In the genomic region with DNA sequence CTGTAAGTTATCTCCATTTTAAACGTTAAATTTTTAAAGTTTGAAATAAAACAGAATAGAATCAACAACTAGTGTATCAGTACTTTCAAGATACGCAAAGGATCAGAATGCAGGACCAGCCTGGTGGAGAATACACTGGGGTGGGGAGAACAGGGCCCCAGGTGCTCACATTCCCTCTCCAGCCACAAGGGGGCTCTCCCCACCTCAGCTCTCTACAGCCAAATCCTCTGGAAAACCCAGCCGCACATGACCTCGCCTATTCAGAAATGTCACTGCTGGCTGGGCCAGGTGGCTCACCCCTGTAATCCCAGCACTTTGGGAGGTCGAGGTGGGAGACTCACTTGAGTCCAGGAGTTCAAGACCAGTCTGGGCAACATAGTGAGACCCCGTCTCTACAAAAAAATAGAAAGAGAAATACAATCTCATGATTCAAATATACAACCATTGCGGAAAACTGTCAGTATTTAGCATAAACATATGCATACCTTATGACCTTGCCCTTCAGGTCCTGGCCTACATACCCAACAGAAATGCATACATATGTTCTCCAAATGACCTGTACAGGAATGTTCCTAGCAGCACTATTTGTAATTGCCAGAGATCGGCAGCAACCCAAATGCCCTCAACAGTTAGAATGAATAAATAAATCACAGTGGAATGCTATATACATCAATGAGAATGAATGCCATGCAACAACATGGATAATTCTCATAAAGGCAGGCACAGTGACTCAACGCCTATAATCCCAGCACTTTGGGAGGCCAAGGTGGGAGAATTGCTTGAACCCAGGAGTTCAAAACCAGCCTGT, we compare ENCODE assay signal across 8 cellular contexts. TPM values are rescaled to one million over a fixed set of nuclear protein-coding genes. Genes with fewer than 3 reads are reported as not detected.
DNase-seq lines count a peak whose midpoint lies in the region; ATAC-seq, FAIRE-seq and TF ChIP-seq lines count a peak whose summit lies in the region.

No MANE protein-coding gene starts in this region.

- no peaks in the 10 kb centered on the region; the same call in 1 of the 2 replicates for H3K27me3 Mint-ChIP-seq in WTC11 (ENCODE audit: low read depth)

- H3K4me2 ChIP-seq in HepG2 (ENCODE audit: low read depth, low read length): no peak overlapping the region

- no peak overlapping the region for H2AFZ ChIP-seq in HepG2 (ENCODE audit: low read length)

- intact Hi-C loops in breast epithelium (cut with DNase I; ENCODE audit: low total_unique reads) (no loop called here), HepG2 (cut with micrococcal nuclease; ENCODE audit: unreplicated experiment) (loop anchor here (1.0 kb wide), 1 partner anchor 86 kb away; no protein-coding TSS in a partner anchor)

- 37% methylated on average over 8 of the region's 9 CpGs for WGBS in HepG2 (ENCODE audit: low lambda C conversion rate)

- FAIRE-seq in HepG2 (lab: Jason Lieb, UNC): peak; percentile 39

- no peak overlapping the region for H3K4me3 ChIP-seq in breast epithelium
- no peak overlapping the region for H3K4me3 ChIP-seq in HepG2 (replicated peaks in 1 of 3; ENCODE audit: insufficient read depth in 1 of 3, low read depth in 2 of 3, low read length in 3 of 3)

- H3K9me3 ChIP-seq in breast epithelium (no peaks in the 10 kb centered on the region), HepG2 (ENCODE audit: low read length) (no peaks in the 10 kb centered on the region)

- DNase-seq in SIG-M5 treated with dmso at 0.1 percent for 504 hours (lab: John Stamatoyannopoulos, UW; ENCODE audit: unreplicated experiment): peak; percentile 35
- no peak for DNase-seq in SIG-M5 (lab: John Stamatoyannopoulos, UW)
- peak; percentile 30 for DNase-seq in NCI-H2029 treated with DMSO at 0.1 percent for 48 hours (lab: John Stamatoyannopoulos, UW)
- peak; percentile 84 for DNase-seq in WTC11 (ENCODE audit: low spot score)
- DNase-seq in breast epithelium (ENCODE audit: low spot score in 2 of 2): peak in 1 of 2 donors; percentile 71
- DNase-seq in HepG2 (ENCODE audit: low spot score): peak; percentile 40
- DNase-seq in stimulated activated CD8-positive, alpha-beta memory T cell treated with anti-CD3 and anti-CD28 coated beads, Interleukin-12 subunit alpha, Interleukin-12 subunit beta, amount 100 ng/mL, for 4 hours (ENCODE audit: low read depth): peak; percentile 46
- no peak for DNase-seq in GOT3 (lab: John Stamatoyannopoulos, UW)

- TF ChIP-seq POLR2A in breast epithelium (IDR thresholded peaks at IDR 0.05) (no peak), HepG2 (IDR thresholded peaks at IDR 0.05; ENCODE audit: insufficient read depth in 1 of 2, low read depth in 2 of 2, low read length in 2 of 2) (no peak)

- no peak overlapping the region for H3K4me3 Mint-ChIP-seq in WTC11

- TF ChIP-seq RAD21 in HepG2 (CRISPR knock-in tag; IDR thresholded peaks at IDR 0.05): peak; percentile 52

- no peaks in the 10 kb centered on the region for H4K20me1 ChIP-seq in HepG2 (ENCODE audit: insufficient read depth, low read length)

- H3K27ac ChIP-seq in breast epithelium: no peak overlapping the region
- H3K27ac ChIP-seq in HepG2 (ENCODE audit: extremely low read length, insufficient read depth, low read length): no peak overlapping the region

- TF ChIP-seq CTCF in WTC11 (IDR thresholded peaks at IDR 0.05): peak; percentile 81
- peak; percentile 60 to 65 (median 65) for TF ChIP-seq CTCF in breast epithelium (IDR thresholded peaks at IDR 0.05)
- peak; percentile 85 for TF ChIP-seq CTCF in HepG2 (CRISPR knock-in tag; IDR thresholded peaks at IDR 0.05)

- in situ Hi-C loops in HepG2 (cut with HindIII; ENCODE audit: extremely low pct_ligation_motif_present, low pct_unique_long_range_greater_than_20kb): no loop called here

- no peak overlapping the region for H3K9ac ChIP-seq in HepG2 (ENCODE audit: insufficient read depth, low read depth, low read length)

- H3K4me1 Mint-ChIP-seq in WTC11: peaks cover 14% of the 10 kb centered on the region

- POLR2A ChIA-PET in WTC11 (lab: Charles Lee): interaction anchor here (0.6 kb wide), 1 partner anchor 68 kb away, joined by 3 read pairs; no protein-coding TSS in a partner anchor
- POLR2A ChIA-PET in HepG2 (lab: Yijun Ruan, JAX): no interaction called here

- TF ChIP-seq EP300 in HepG2 (IDR thresholded peaks at IDR 0.05; ENCODE audit: low read depth in 2 of 2, low read length in 2 of 2) (no peak), HepG2 (CRISPR knock-in tag; IDR thresholded peaks at IDR 0.05; ENCODE audit: borderline replicate concordance) (no peak)

- no TSS peak for BruUV-seq in HepG2 (replicated peaks; lab: Mats Ljungman, UMichigan)

- H3K79me2 ChIP-seq in HepG2 (ENCODE audit: insufficient read depth, low read length): no peaks in the 10 kb centered on the region

- no peaks in the 10 kb centered on the region for H3K27me3 ChIP-seq in breast epithelium
- H3K27me3 ChIP-seq in HepG2 (ENCODE audit: control insufficient read depth in 1 of 2, insufficient read depth in 2 of 2, low read length in 2 of 2): no peaks in the 10 kb centered on the region

- H3K36me3 Mint-ChIP-seq in WTC11: no peaks in the 10 kb centered on the region

- CTCF ChIA-PET in WTC11 (lab: Charles Lee): interaction anchor here (0.8 to 6.0 kb wide), 22 partner anchors 9 to 1338 kb away, joined by 3 to 39 read pairs (median 5); a partner anchor contains a TSS
- CTCF ChIA-PET in HepG2 (lab: Yijun Ruan, JAX; ENCODE audit: low intra/inter-chr PET ratio, low total read pairs): interaction anchor here (1.0 to 2.1 kb wide), 3 partner anchors 14 to 219 kb away, joined by 3 to 18 read pairs (median 7); no protein-coding TSS in a partner anchor

- ATAC-seq in WTC11 (peak; percentile 99), HepG2 (peak; percentile 94)

- H3K36me3 ChIP-seq in breast epithelium (no peaks in the 10 kb centered on the region), HepG2 (replicated peaks in 1 of 2; ENCODE audit: control insufficient read depth in 1 of 2, insufficient read depth in 2 of 2, low read length in 2 of 2) (no peaks in the 10 kb centered on the region)

- no peak overlapping the region for H3K27ac Mint-ChIP-seq in WTC11

- H3K9me3 Mint-ChIP-seq in WTC11: 0 out of 2 replicates have a peak, but pooled peaks cover 3% of the 10 kb centered on the region

- H3K4me1 ChIP-seq in breast epithelium: no peaks in the 10 kb centered on the region
- no peaks in the 10 kb centered on the region for H3K4me1 ChIP-seq in HepG2 (ENCODE audit: insufficient read depth, low read length)

RNA-seq across cellular contexts. Expression of a gene that starts 18.4 kb away (rescaled TPM):
- total RNA-seq in WTC11 (2021): not detected in 3 replicates
- total RNA-seq in breast epithelium: not detected
- not detected in 2 replicates for total RNA-seq in HepG2 (2016; rRNA removed; fragmentation: Illumina TruSeq; extraction: Trizol)
- total RNA-seq in HepG2 (2016; cell fraction: cytosol; rRNA removed; fragmentation: Illumina TruSeq; extraction: Trizol; ENCODE audit: low read depth): not detected in 2 replicates
- total RNA-seq in HepG2 (2016; cell fraction: insoluble cytoplasmic fraction; rRNA removed; fragmentation: Illumina TruSeq; extraction: Trizol): not detected in 2 replicates
- not detected in 2 replicates for total RNA-seq in HepG2 (2016; cell fraction: membrane; rRNA removed; fragmentation: Illumina TruSeq; extraction: Trizol)
- not detected in 2 replicates for total RNA-seq in HepG2 (2016; cell fraction: nucleus; rRNA removed; fragmentation: Illumina TruSeq; extraction: Trizol)
- not detected in 2 replicates for polyA plus RNA-seq in HepG2 (2011; rRNA removed)
- polyA plus RNA-seq in HepG2 (2011; cell fraction: cytosol; rRNA removed): not detected in 2 replicates
- not detected in 2 replicates for polyA plus RNA-seq in HepG2 (2011; cell fraction: nucleus; rRNA removed)
- polyA plus RNA-seq in HepG2 (2012): not detected in 2 replicates
- not detected in 2 replicates for polyA plus RNA-seq in HepG2 (2016; cell fraction: cytosol; fragmentation: Illumina TruSeq; extraction: Trizol; ENCODE audit: low read depth)
- not detected in 2 replicates for polyA plus RNA-seq in HepG2 (2016; cell fraction: insoluble cytoplasmic fraction; fragmentation: Illumina TruSeq; extraction: Trizol; ENCODE audit: low read depth)
- not detected in 2 replicates for polyA plus RNA-seq in HepG2 (2016; cell fraction: membrane; fragmentation: Illumina TruSeq; extraction: Trizol; ENCODE audit: low read depth)
- not detected in 2 replicates for polyA plus RNA-seq in HepG2 (2016; cell fraction: nucleus; fragmentation: Illumina TruSeq; extraction: Trizol; ENCODE audit: insufficient read depth, low read depth)
- not detected in 2 replicates for polyA minus RNA-seq in HepG2 (2011; rRNA and poly(A)+ RNA removed; ENCODE audit: low replicate concordance)
- not detected in 2 replicates for polyA minus RNA-seq in HepG2 (2011; cell fraction: cytosol; rRNA and poly(A)+ RNA removed)
- polyA minus RNA-seq in HepG2 (2011; cell fraction: nucleus; rRNA and poly(A)+ RNA removed): not detected in 2 replicates

RNA-seq across cellular contexts. Expression of a gene that starts 32.3 kb away (rescaled TPM):
- total RNA-seq in WTC11 (2021) (2.7 to 3.8 TPM (median 3.1 TPM) in 3 replicates), breast epithelium (10 to 100 TPM in 1 of 3 donors, 1 to 10 TPM in 1, not detected in 1; 5.2 to 17.6 TPM), HepG2 (2016; rRNA removed; fragmentation: Illumina TruSeq; extraction: Trizol) (0.15 and 0.51 TPM in 2 replicates)
- 0.20 TPM in 1 of 2 replicates, not detected in the other for total RNA-seq in HepG2 (2016; cell fraction: cytosol; rRNA removed; fragmentation: Illumina TruSeq; extraction: Trizol; ENCODE audit: low read depth)
- total RNA-seq in HepG2 (2016; cell fraction: insoluble cytoplasmic fraction; rRNA removed; fragmentation: Illumina TruSeq; extraction: Trizol): 0.24 and 0.35 TPM in 2 replicates
- total RNA-seq in HepG2 (2016; cell fraction: membrane; rRNA removed; fragmentation: Illumina TruSeq; extraction: Trizol): 0.25 and 0.38 TPM in 2 replicates
- total RNA-seq in HepG2 (2016; cell fraction: nucleus; rRNA removed; fragmentation: Illumina TruSeq; extraction: Trizol): 0.28 and 1.0 TPM in 2 replicates
- 1.5 and 2.6 TPM in 2 replicates for polyA plus RNA-seq in HepG2 (2011; rRNA removed)
- 1.6 and 2.4 TPM in 2 replicates for polyA plus RNA-seq in HepG2 (2011; cell fraction: cytosol; rRNA removed)
- polyA plus RNA-seq in HepG2 (2011; cell fraction: nucleus; rRNA removed): 2.4 and 2.8 TPM in 2 replicates
- polyA plus RNA-seq in HepG2 (2012): 1.6 and 1.9 TPM in 2 replicates
- polyA plus RNA-seq in HepG2 (2016; cell fraction: cytosol; fragmentation: Illumina TruSeq; extraction: Trizol; ENCODE audit: low read depth): 0.33 and 0.83 TPM in 2 replicates
- polyA plus RNA-seq in HepG2 (2016; cell fraction: insoluble cytoplasmic fraction; fragmentation: Illumina TruSeq; extraction: Trizol; ENCODE audit: low read depth): 0.90 and 1.0 TPM in 2 replicates
- 0.80 and 1.0 TPM in 2 replicates for polyA plus RNA-seq in HepG2 (2016; cell fraction: membrane; fragmentation: Illumina TruSeq; extraction: Trizol; ENCODE audit: low read depth)
- 1.1 and 1.2 TPM in 2 replicates for polyA plus RNA-seq in HepG2 (2016; cell fraction: nucleus; fragmentation: Illumina TruSeq; extraction: Trizol; ENCODE audit: insufficient read depth, low read depth)
- 2.5 and 11.3 TPM in 2 replicates for polyA minus RNA-seq in HepG2 (2011; rRNA and poly(A)+ RNA removed; ENCODE audit: low replicate concordance)
- polyA minus RNA-seq in HepG2 (2011; cell fraction: cytosol; rRNA and poly(A)+ RNA removed): 0.69 and 0.70 TPM in 2 replicates
- polyA minus RNA-seq in HepG2 (2011; cell fraction: nucleus; rRNA and poly(A)+ RNA removed): 0.77 and 0.99 TPM in 2 replicates

Comparison
In these comparisons a context has a peak if more than half of its experiments do, and no peak if none do; other contexts are left out.
1. DNase-seq: peak in SIG-M5 treated with dmso at 0.1 percent for 504 hours (single experiment), NCI-H2029 treated with DMSO at 0.1 percent for 48 hours (single experiment), WTC11 (single experiment), HepG2 (single experiment) and stimulated activated CD8-positive, alpha-beta memory T cell treated with anti-CD3 and anti-CD28 coated beads, Interleukin-12 subunit alpha, Interleukin-12 subunit beta, amount 100 ng/mL, for 4 hours (single experiment); none in SIG-M5 (single experiment) and GOT3 (single experiment).
2. Peak in every context shown above with its lines, with median percentiles within 50 percentile points of each other: CTCF ChIP-seq.